In the genomic region with DNA sequence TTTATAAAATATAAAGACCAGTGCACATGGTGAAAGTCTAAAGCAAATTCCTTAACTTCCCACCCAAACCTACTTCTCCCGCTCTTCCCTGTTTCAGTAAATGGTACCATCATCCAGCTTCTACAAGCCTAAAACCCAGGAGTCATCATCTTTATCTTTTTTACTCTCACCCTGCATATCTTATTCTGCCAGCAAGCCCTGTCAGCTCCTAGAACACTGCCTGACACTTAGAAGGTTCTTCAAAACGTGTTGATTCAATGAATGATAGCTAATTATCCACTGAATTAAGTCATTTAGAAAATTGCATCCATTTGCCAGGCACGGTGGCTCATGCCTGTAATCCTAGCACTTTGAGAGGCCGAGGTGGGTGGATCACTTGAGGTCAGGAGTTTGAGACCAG, we compare ENCODE assay signal across 10 cellular contexts.
"Had no signal": no experiment of that assay in that cellular context is flagged by ENCODE, and none has a peak within 500 bp of the region (broad histone marks: within the 10 kb centered on the region; RNA-seq: fewer than 3 reads in every experiment).

No MANE protein-coding gene starts in this region.

- H3K4me3 Mint-ChIP-seq: H9, HFFc6 had no signal

- DNase-seq: GM23248, GOT3, H7, H9, HCEC 1CT, HFFc6 had no signal

- H3K4me3 ChIP-seq: GM23248, HAP-1 had no signal

- H3K9ac ChIP-seq: GM23248 had no signal

- FAIRE-seq: H1, H54 had no signal

- ATAC-seq: HCT116 had no signal

- H3K27ac Mint-ChIP-seq: H9, HFFc6 had no signal

- H3K9me3 ChIP-seq: HAP-1 had no signal

- H2AFZ ChIP-seq: GM23248 had no signal

- H3K4me1 Mint-ChIP-seq: H9 had no signal

- H3K4me1 ChIP-seq: HAP-1 had no signal

- H3K36me3 ChIP-seq: HAP-1 had no signal

- H3K9me3 Mint-ChIP-seq: H9 had no signal

- H3K27ac ChIP-seq: GM23248 had no signal
